10 cellular contexts compared by ENCODE assay signal in the genomic region with DNA sequence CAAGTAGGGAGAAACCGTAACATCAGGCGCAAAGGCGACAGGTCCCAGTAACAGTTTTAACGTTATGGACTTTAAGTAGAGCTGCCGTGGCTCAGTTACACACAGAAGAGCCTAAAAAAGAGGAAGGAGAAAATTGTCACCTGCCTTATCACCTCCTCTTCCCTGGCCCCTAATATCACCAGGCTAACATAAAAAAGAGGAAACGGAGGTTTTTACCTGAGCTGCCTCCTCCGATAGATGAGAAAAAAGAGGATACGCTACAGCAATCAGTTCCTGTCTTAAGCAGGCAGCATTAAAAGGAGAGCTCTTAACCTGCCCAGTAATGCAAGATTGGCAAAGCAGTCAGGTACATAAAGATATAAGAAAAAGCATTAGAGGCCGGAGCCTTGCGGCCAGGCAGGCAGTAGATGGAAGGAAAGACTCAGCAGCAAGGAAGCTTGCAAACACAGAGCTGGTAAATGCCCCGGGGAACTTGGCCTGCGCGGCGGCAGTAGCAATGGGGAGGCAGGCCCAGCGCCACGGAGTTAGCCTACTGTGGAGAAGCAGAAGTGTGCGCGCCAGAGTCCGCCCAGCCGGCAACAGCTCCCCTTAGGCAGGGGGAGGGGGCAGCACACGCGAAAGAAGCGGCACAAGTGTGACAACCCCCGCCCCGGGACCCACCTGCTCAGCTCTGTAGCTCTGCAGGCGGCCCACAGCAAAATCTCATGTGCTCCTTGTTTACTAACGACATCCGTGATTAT.
DNase-seq lines count a peak whose midpoint lies in the region; ATAC-seq and TF ChIP-seq lines count a peak whose summit lies in the region.
"Had no signal": no experiment of that assay in that cellular context is flagged by ENCODE, and none has a peak within 500 bp of the region (broad histone marks: within the 10 kb centered on the region; RNA-seq: fewer than 3 reads in every experiment).

No MANE protein-coding gene starts in this region.

- no peak for DNase-seq in CD14-positive monocyte (ENCODE audit: low spot score)
- peak; percentile 82 for DNase-seq in MG63
- DNase-seq in foreskin keratinocyte: peak in 1 of 2 donors; percentile 40
- DNase-seq in osteoblast (ENCODE audit: insufficient read length, low spot score, missing footprints): no peak
- DNase-seq in NCI-H1694 treated with DMSO at 0.1 percent for 48 hours (lab: John Stamatoyannopoulos, UW): no peak
- no peak for DNase-seq in NCI-H2081 treated with DMSO at 0.1 percent for 48 hours (lab: John Stamatoyannopoulos, UW)
- DNase-seq: DMS 273 treated with DMSO at 0.1 percent for 48 hours, T-helper 17 cell had no signal

- H3K27me3 ChIP-seq in MG63 (no peaks in the 10 kb centered on the region), foreskin keratinocyte (no peaks in the 10 kb centered on the region), osteoblast (ENCODE audit: insufficient read depth, low read length) (no peaks in the 10 kb centered on the region)

- H3K4me1 Mint-ChIP-seq in CD14-positive monocyte: peaks cover 18% of the 10 kb centered on the region
- H3K4me1 Mint-ChIP-seq: T-helper 17 cell had no signal

- H2AFZ ChIP-seq in osteoblast (ENCODE audit: low read length): peak overlapping the region; percentile 51

- H3K27ac ChIP-seq in foreskin keratinocyte: no peak overlapping the region
- H3K27ac ChIP-seq in osteoblast (ENCODE audit: low read depth, low read length): no peak overlapping the region

- ATAC-seq in foreskin keratinocyte: peak; percentile 72
- ATAC-seq in HG02610 (IDR thresholded peaks at IDR 0.05; ENCODE audit: unreplicated experiment): no peak
- ATAC-seq in GM18870 (IDR thresholded peaks at IDR 0.05; ENCODE audit: unreplicated experiment): no peak
- ATAC-seq: T-helper 17 cell had no signal

- TF ChIP-seq CTCF in CD14-positive monocyte (IDR thresholded peaks at IDR 0.05) (no peak), foreskin keratinocyte (conservative IDR thresholded peaks at IDR 0.05) (no peak), osteoblast (IDR thresholded peaks at IDR 0.05; ENCODE audit: extremely low read depth, low read depth, low read length) (no peak)

- no peaks in the 10 kb centered on the region for H3K36me3 ChIP-seq in MG63
- no peaks in the 10 kb centered on the region for H3K36me3 ChIP-seq in osteoblast (ENCODE audit: insufficient read depth, low read length)

- no peaks in the 10 kb centered on the region for H4K20me1 ChIP-seq in osteoblast (ENCODE audit: insufficient read depth, low read length)

- H3K27me3 Mint-ChIP-seq in CD14-positive monocyte (ENCODE audit: low read depth in 3 of 3): peaks cover 2 to 10% (median 2%) of the 10 kb centered on the region in 3 donors

- H3K4me1 ChIP-seq in foreskin keratinocyte (no peaks in the 10 kb centered on the region), osteoblast (ENCODE audit: insufficient read depth, low read length) (no peaks in the 10 kb centered on the region)

- peak overlapping the region; percentile 62 to 79 for H3K4me3 Mint-ChIP-seq in CD14-positive monocyte
- H3K4me3 Mint-ChIP-seq: T-helper 17 cell had no signal

- no peaks in the 10 kb centered on the region for H3K9me3 ChIP-seq in MG63
- H3K9me3 ChIP-seq in osteoblast (ENCODE audit: low read depth, low read length): no peaks in the 10 kb centered on the region

- H3K4me3 ChIP-seq in MG63 (peak overlapping the region; percentile 14), osteoblast (ENCODE audit: insufficient read depth, low read length) (peak overlapping the region; percentile 49)

- no peak overlapping the region for H3K27ac Mint-ChIP-seq in CD14-positive monocyte
- H3K27ac Mint-ChIP-seq: T-helper 17 cell had no signal

- H3K36me3 Mint-ChIP-seq in CD14-positive monocyte: no peaks in the 10 kb centered on the region

- peak overlapping the region; percentile 63 for H3K4me2 ChIP-seq in osteoblast (ENCODE audit: insufficient read depth, low read length)

- peaks cover under 1 to 8% (median 4%) of the 10 kb centered on the region in 7 donors for H3K9me3 Mint-ChIP-seq in CD14-positive monocyte

- H3K79me2 ChIP-seq in osteoblast (ENCODE audit: insufficient read depth, low read length): no peaks in the 10 kb centered on the region

- intact Hi-C loops in CD14-positive monocyte (cut with micrococcal nuclease): no loop called here
